ENCODE assay signal across 25 cellular contexts in genomic region chr12:75042125-75042524, GRCh38.
"Had no signal": no experiment of that assay in that cellular context is flagged by ENCODE, and none has a peak within 500 bp of the region (broad histone marks: within the 10 kb centered on the region; RNA-seq: fewer than 3 reads in every experiment).

No MANE protein-coding gene starts in this region.

- H3K4me3 ChIP-seq: coronary artery, dorsolateral prefrontal cortex had no signal

- DNase-seq: activated CD4-positive, alpha-beta memory T cell treated with anti-CD3 and anti-CD28 coated beads, Interleukin-2, amount 10 ng/mL, durations not matched to agents 7 days and 5 days; activated CD4-positive, alpha-beta T cell treated with anti-CD3 and anti-CD28 coated beads for 1 hour; activated CD4-positive, alpha-beta T cell treated with anti-CD3 and anti-CD28 coated beads for 4 hours; activated CD4-positive, alpha-beta T cell treated with anti-CD3 and anti-CD28 coated beads, Interleukin-2, amount 10 ng/mL, durations not matched to agents 7 days and 5 days; activated CD4-positive, alpha-beta T cell treated with anti-CD3 and anti-CD28 coated beads, Interleukin-2, amount 50 U/mL, for 4 hours; activated CD8-positive, alpha-beta memory T cell treated with anti-CD3 and anti-CD28 coated beads, Interleukin-2, amount 50 U/mL, for 48 hours; activated gamma-delta T cell; activated naive CD4-positive, alpha-beta T cell; activated naive CD4-positive, alpha-beta T cell treated with anti-CD3 and anti-CD28 coated beads, Interleukin-2, amount 10 ng/mL, durations not matched to agents 7 days and 5 days; activated naive CD8-positive, alpha-beta T cell treated with anti-CD3 and anti-CD28 coated beads, Interleukin-2, amount 10 ng/mL, durations not matched to agents 7 days and 5 days; activated T-cell treated with anti-CD3 and anti-CD28 coated beads for 4 hours; activated T-cell treated with anti-CD3 and anti-CD28 coated beads, Interleukin-2, amount 50 U/mL, for 24 hours; activated T-cell treated with anti-CD3 and anti-CD28 coated beads, Interleukin-2, amount 50 U/mL, for 72 hours; brain microvascular endothelial cell; dorsolateral prefrontal cortex; effector memory CD4-positive, alpha-beta T cell; endodermal cell; foreskin fibroblast; T-helper 2 cell had no signal

- H3K27me3 Mint-ChIP-seq: activated CD4-positive, alpha-beta memory T cell treated with anti-CD3 and anti-CD28 coated beads, Interleukin-2, amount 10 ng/mL, durations not matched to agents 7 days and 5 days; activated CD4-positive, alpha-beta T cell treated with anti-CD3 and anti-CD28 coated beads, Interleukin-2, amount 10 ng/mL, durations not matched to agents 7 days and 5 days; activated naive CD4-positive, alpha-beta T cell treated with anti-CD3 and anti-CD28 coated beads, Interleukin-2, amount 10 ng/mL, durations not matched to agents 7 days and 5 days; activated naive CD8-positive, alpha-beta T cell treated with anti-CD3 and anti-CD28 coated beads, Interleukin-2, amount 10 ng/mL, durations not matched to agents 7 days and 5 days; activated T-cell treated with anti-CD3 and anti-CD28 coated beads, Interleukin-2, amount 50 U/mL, for 24 hours; central memory CD8-positive, alpha-beta T cell; dendritic cell treated with granulocyte-macrophage colony-stimulating factor and Interleukin-4, amounts not matched to agents 40 ng/mL and 50 ng/mL, for 4 days had no signal

- ATAC-seq: activated naive CD4-positive, alpha-beta T cell treated with anti-CD3 and anti-CD28 coated beads, Interleukin-2, amount 50 U/mL, for 72 hours; activated T-cell treated with anti-CD3 and anti-CD28 coated beads, Interleukin-2, amount 50 U/mL, for 72 hours; esophagus mucosa; WTC11 had no signal

- H3K9me3 Mint-ChIP-seq: activated CD4-positive, alpha-beta memory T cell treated with anti-CD3 and anti-CD28 coated beads, Interleukin-2, amount 10 ng/mL, durations not matched to agents 7 days and 5 days; activated CD4-positive, alpha-beta T cell treated with anti-CD3 and anti-CD28 coated beads, Interleukin-2, amount 10 ng/mL, durations not matched to agents 7 days and 5 days; activated naive CD4-positive, alpha-beta T cell treated with anti-CD3 and anti-CD28 coated beads, Interleukin-2, amount 10 ng/mL, durations not matched to agents 7 days and 5 days; activated naive CD4-positive, alpha-beta T cell treated with anti-CD3 and anti-CD28 coated beads, Interleukin-2, amount 50 U/mL, for 72 hours; activated naive CD8-positive, alpha-beta T cell treated with anti-CD3 and anti-CD28 coated beads, Interleukin-2, amount 10 ng/mL, durations not matched to agents 7 days and 5 days; activated T-cell treated with anti-CD3 and anti-CD28 coated beads, Interleukin-2, amount 50 U/mL, for 24 hours; activated T-cell treated with anti-CD3 and anti-CD28 coated beads, Interleukin-2, amount 50 U/mL, for 72 hours; dendritic cell treated with granulocyte-macrophage colony-stimulating factor and Interleukin-4, amounts not matched to agents 40 ng/mL and 50 ng/mL, for 4 days; endodermal cell; WTC11 had no signal

- H3K4me1 Mint-ChIP-seq: activated CD4-positive, alpha-beta memory T cell treated with anti-CD3 and anti-CD28 coated beads, Interleukin-2, amount 10 ng/mL, durations not matched to agents 7 days and 5 days; activated CD4-positive, alpha-beta T cell treated with anti-CD3 and anti-CD28 coated beads, Interleukin-2, amount 10 ng/mL, durations not matched to agents 7 days and 5 days; activated naive CD4-positive, alpha-beta T cell treated with anti-CD3 and anti-CD28 coated beads, Interleukin-2, amount 10 ng/mL, durations not matched to agents 7 days and 5 days; activated naive CD8-positive, alpha-beta T cell treated with anti-CD3 and anti-CD28 coated beads, Interleukin-2, amount 10 ng/mL, durations not matched to agents 7 days and 5 days; central memory CD8-positive, alpha-beta T cell; endodermal cell; WTC11 had no signal

- H3K36me3 Mint-ChIP-seq: activated naive CD4-positive, alpha-beta T cell treated with anti-CD3 and anti-CD28 coated beads, Interleukin-2, amount 10 ng/mL, durations not matched to agents 7 days and 5 days; activated naive CD4-positive, alpha-beta T cell treated with anti-CD3 and anti-CD28 coated beads, Interleukin-2, amount 50 U/mL, for 72 hours; activated naive CD8-positive, alpha-beta T cell treated with anti-CD3 and anti-CD28 coated beads, Interleukin-2, amount 10 ng/mL, durations not matched to agents 7 days and 5 days; WTC11 had no signal

- H3K36me3 ChIP-seq: brain microvascular endothelial cell had no signal

- H3K27ac ChIP-seq: brain microvascular endothelial cell, coronary artery had no signal

- H3K27me3 ChIP-seq: brain microvascular endothelial cell, dorsolateral prefrontal cortex had no signal

- H3K27ac Mint-ChIP-seq: activated CD4-positive, alpha-beta memory T cell treated with anti-CD3 and anti-CD28 coated beads, Interleukin-2, amount 10 ng/mL, durations not matched to agents 7 days and 5 days; activated CD4-positive, alpha-beta T cell treated with anti-CD3 and anti-CD28 coated beads, Interleukin-2, amount 10 ng/mL, durations not matched to agents 7 days and 5 days; activated naive CD4-positive, alpha-beta T cell treated with anti-CD3 and anti-CD28 coated beads, Interleukin-2, amount 10 ng/mL, durations not matched to agents 7 days and 5 days; activated naive CD4-positive, alpha-beta T cell treated with anti-CD3 and anti-CD28 coated beads, Interleukin-2, amount 50 U/mL, for 72 hours; activated naive CD8-positive, alpha-beta T cell treated with anti-CD3 and anti-CD28 coated beads, Interleukin-2, amount 10 ng/mL, durations not matched to agents 7 days and 5 days; activated T-cell treated with anti-CD3 and anti-CD28 coated beads, Interleukin-2, amount 50 U/mL, for 24 hours; activated T-cell treated with anti-CD3 and anti-CD28 coated beads, Interleukin-2, amount 50 U/mL, for 72 hours; dendritic cell treated with granulocyte-macrophage colony-stimulating factor and Interleukin-4, amounts not matched to agents 40 ng/mL and 50 ng/mL, for 4 days; endodermal cell; WTC11 had no signal

- H3K4me3 Mint-ChIP-seq: activated CD4-positive, alpha-beta memory T cell treated with anti-CD3 and anti-CD28 coated beads, Interleukin-2, amount 10 ng/mL, durations not matched to agents 7 days and 5 days; activated CD4-positive, alpha-beta T cell treated with anti-CD3 and anti-CD28 coated beads, Interleukin-2, amount 10 ng/mL, durations not matched to agents 7 days and 5 days; activated naive CD4-positive, alpha-beta T cell treated with anti-CD3 and anti-CD28 coated beads, Interleukin-2, amount 10 ng/mL, durations not matched to agents 7 days and 5 days; activated naive CD8-positive, alpha-beta T cell treated with anti-CD3 and anti-CD28 coated beads, Interleukin-2, amount 10 ng/mL, durations not matched to agents 7 days and 5 days; activated T-cell treated with anti-CD3 and anti-CD28 coated beads, Interleukin-2, amount 50 U/mL, for 24 hours; activated T-cell treated with anti-CD3 and anti-CD28 coated beads, Interleukin-2, amount 50 U/mL, for 72 hours; central memory CD8-positive, alpha-beta T cell; dendritic cell treated with granulocyte-macrophage colony-stimulating factor and Interleukin-4, amounts not matched to agents 40 ng/mL and 50 ng/mL, for 4 days; endodermal cell; WTC11 had no signal
